Comparison of ENCODE assay signal across 21 cellular contexts in the genomic region with DNA sequence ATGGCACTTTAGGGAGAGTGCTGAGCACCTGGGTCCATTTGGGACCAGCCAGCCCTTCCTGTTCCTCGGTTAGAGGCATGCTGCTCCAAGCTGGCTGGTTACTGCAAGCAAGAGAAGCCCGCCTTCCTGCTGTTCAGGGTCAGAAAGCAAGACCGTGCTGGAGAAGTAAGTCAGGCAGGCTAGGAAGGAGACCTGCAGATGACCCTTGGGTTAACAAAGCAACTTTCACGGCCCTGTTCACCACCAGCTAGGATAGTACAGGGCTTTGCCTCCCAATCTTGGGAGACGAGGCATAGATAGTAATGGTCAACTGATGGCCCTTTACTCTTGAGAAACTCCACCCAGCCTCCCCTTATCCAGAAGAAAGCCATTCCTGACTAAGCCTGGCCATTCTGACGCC.
DNase-seq lines count a peak whose midpoint lies in the region; ATAC-seq and TF ChIP-seq lines count a peak whose summit lies in the region.
"Had no signal": no experiment of that assay in that cellular context is flagged by ENCODE, and none has a peak within 500 bp of the region (broad histone marks: within the 10 kb centered on the region; RNA-seq: fewer than 3 reads in every experiment).

No MANE protein-coding gene starts in this region.

- H3K27ac ChIP-seq in brain microvascular endothelial cell = peak overlapping the region; percentile 99
- peak overlapping the region; percentile 76 for H3K27ac ChIP-seq in vagina
- H3K27ac ChIP-seq: parathyroid adenoma had no signal

- no peak for TF ChIP-seq POLR2A in vagina (IDR thresholded peaks at IDR 0.05)

- H3K36me3 Mint-ChIP-seq in activated naive CD8-positive, alpha-beta T cell = peaks cover 23% of the 10 kb centered on the region
- peaks cover 65% of the 10 kb centered on the region for H3K36me3 Mint-ChIP-seq in activated naive CD8-positive, alpha-beta T cell treated with anti-CD3 and anti-CD28 coated beads for 36 hours
- H3K36me3 Mint-ChIP-seq in nephron progenitor cell (ENCODE audit: low read depth) = peaks cover 22% of the 10 kb centered on the region

- ATAC-seq in HG03520 (IDR thresholded peaks at IDR 0.05; ENCODE audit: unreplicated experiment) = no peak
- ATAC-seq in HG02759 (IDR thresholded peaks at IDR 0.05; ENCODE audit: unreplicated experiment) = no peak
- no peak for ATAC-seq in HG02884 (IDR thresholded peaks at IDR 0.05; ENCODE audit: unreplicated experiment)
- ATAC-seq: sciatic nerve, T-helper 17 cell had no signal

- in situ Hi-C loops in brain microvascular endothelial cell (cut with HindIII; ENCODE audit: low pct_ligation_motif_present, low sequenced_read_pairs) = no loop called here

- H3K4me1 Mint-ChIP-seq in activated naive CD8-positive, alpha-beta T cell (ENCODE audit: low read depth) = peaks cover 61% of the 10 kb centered on the region
- H3K4me1 Mint-ChIP-seq in activated naive CD8-positive, alpha-beta T cell treated with anti-CD3 and anti-CD28 coated beads for 36 hours = peaks cover 56% of the 10 kb centered on the region
- peaks cover 93% of the 10 kb centered on the region for H3K4me1 Mint-ChIP-seq in nephron progenitor cell

- intact Hi-C loops in vagina (cut with DNase I) = loop anchor here (10.0 kb wide), 2 partner anchors 63 to 133 kb away; partner anchors contain the start of gene DHRS3

- DNase-seq in activated naive CD8-positive, alpha-beta T cell treated with anti-CD3 and anti-CD28 coated beads for 36 hours = no peak
- DNase-seq in brain microvascular endothelial cell (no peak), nephron progenitor cell (no peak), vagina (ENCODE audit: extremely low spot score in 2 of 2) (no peak)
- DNase-seq: activated CD4-positive, alpha-beta T cell treated with anti-CD3 and anti-CD28 coated beads, Interleukin-2, amount 50 U/mL, for 1 hour; activated CD8-positive, alpha-beta memory T cell treated with anti-CD3 and anti-CD28 coated beads, Interleukin-2, amount 50 U/mL, for 48 hours; activated gamma-delta T cell treated with Interleukin-2 at 50 U/mL for 16 hours; amygdala; BE2C; erythroblast; NCI-H187; T-helper 17 cell had no signal

- H3K27ac Mint-ChIP-seq in activated naive CD8-positive, alpha-beta T cell = no peak overlapping the region
- H3K27ac Mint-ChIP-seq in activated naive CD8-positive, alpha-beta T cell treated with anti-CD3 and anti-CD28 coated beads for 36 hours = no peak overlapping the region
- H3K27ac Mint-ChIP-seq in nephron progenitor cell = peak overlapping the region; percentile 29
- H3K27ac Mint-ChIP-seq: T-helper 17 cell had no signal

- H3K9me3 ChIP-seq in vagina = no peaks in the 10 kb centered on the region
- H3K9me3 ChIP-seq: BE2C, SJSA1, tibial nerve had no signal

- H3K36me3 ChIP-seq in brain microvascular endothelial cell (replicated peaks) (peaks cover 10% of the 10 kb centered on the region), vagina (no peaks in the 10 kb centered on the region)
- H3K36me3 ChIP-seq: BE2C, tibial nerve had no signal

- H3K27me3 Mint-ChIP-seq in activated naive CD8-positive, alpha-beta T cell = no peaks in the 10 kb centered on the region
- H3K27me3 Mint-ChIP-seq in activated naive CD8-positive, alpha-beta T cell treated with anti-CD3 and anti-CD28 coated beads for 36 hours = no peaks in the 10 kb centered on the region
- H3K27me3 Mint-ChIP-seq in nephron progenitor cell (ENCODE audit: low read depth, poor library complexity) = peaks cover 4% of the 10 kb centered on the region
- H3K27me3 Mint-ChIP-seq: central memory CD8-positive, alpha-beta T cell; T-helper 17 cell had no signal

- no peak overlapping the region for H3K4me3 ChIP-seq in brain microvascular endothelial cell (ENCODE audit: low read depth, low read length)
- H3K4me3 ChIP-seq in vagina = no peak overlapping the region
- H3K4me3 ChIP-seq: SJSA1, tibial nerve had no signal

- H3K4me1 ChIP-seq in vagina = peaks cover 78% of the 10 kb centered on the region
- H3K4me1 ChIP-seq: BE2C had no signal

- H3K4me3 Mint-ChIP-seq in activated naive CD8-positive, alpha-beta T cell = peak overlapping the region; percentile 17
- H3K4me3 Mint-ChIP-seq in activated naive CD8-positive, alpha-beta T cell treated with anti-CD3 and anti-CD28 coated beads for 36 hours = no peak overlapping the region
- H3K4me3 Mint-ChIP-seq in nephron progenitor cell = no peak overlapping the region
- H3K4me3 Mint-ChIP-seq: central memory CD8-positive, alpha-beta T cell; T-helper 17 cell had no signal

- no peaks in the 10 kb centered on the region for H3K27me3 ChIP-seq in brain microvascular endothelial cell (replicated peaks)
- no peaks in the 10 kb centered on the region for H3K27me3 ChIP-seq in vagina
- H3K27me3 ChIP-seq: BE2C, SJSA1, tibial nerve had no signal

- TF ChIP-seq CTCF in brain microvascular endothelial cell (IDR thresholded peaks at IDR 0.05; ENCODE audit: low read depth, low read length, missing control alignments) (no peak), nephron progenitor cell (IDR thresholded peaks at IDR 0.05) (no peak), vagina (IDR thresholded peaks at IDR 0.05) (no peak)

- H3K9me3 Mint-ChIP-seq in activated naive CD8-positive, alpha-beta T cell (ENCODE audit: low read depth) = no peaks in the 10 kb centered on the region
- peaks cover 5% of the 10 kb centered on the region for H3K9me3 Mint-ChIP-seq in activated naive CD8-positive, alpha-beta T cell treated with anti-CD3 and anti-CD28 coated beads for 36 hours
- H3K9me3 Mint-ChIP-seq in nephron progenitor cell = no peaks in the 10 kb centered on the region
- H3K9me3 Mint-ChIP-seq: central memory CD8-positive, alpha-beta T cell had no signal
